1 cellular context compared by ENCODE assay signal in genomic region chr16:75148311-75149195, GRCh38.
TF ChIP-seq lines count a peak whose summit lies in the region.

Gene ZFP1 (plus strand): TSS chr16:75148524. CDS start chr16:75152952, 4,428 bp downstream.

TF ChIP-seq in HepG2, 621 proteins besides CTCF, POLR2A, EP300 and RAD21 (continued from another document and continues in another):
- TF ChIP-seq CSRNP2 (CRISPR knock-in tag; conservative IDR thresholded peaks at IDR 0.05; ENCODE audit: low read depth) (no peak), ZBTB14 (CRISPR knock-in tag; IDR thresholded peaks at IDR 0.05) (peak; percentile 99), ZNF569 (CRISPR knock-in tag; IDR thresholded peaks at IDR 0.05; ENCODE audit: borderline replicate concordance) (no peak), HOMEZ (CRISPR knock-in tag; IDR thresholded peaks at IDR 0.05; ENCODE audit: low read depth) (peak; percentile 31; the same call in 1 of the 2 replicates), ZNF17 (CRISPR knock-in tag; IDR thresholded peaks at IDR 0.05) (no peak), FIP1L1 (IDR thresholded peaks at IDR 0.05; ENCODE audit: borderline replicate concordance, insufficient read depth, low read depth, low read length) (0 out of 2 replicates have a peak, but pooled peaks have one; percentile 70), MAF1 (CRISPR knock-in tag; IDR thresholded peaks at IDR 0.05; ENCODE audit: borderline replicate concordance) (peak; percentile 82; the same call in 1 of the 2 replicates), ZIK1 (CRISPR knock-in tag; IDR thresholded peaks at IDR 0.05; ENCODE audit: borderline replicate concordance, low read depth) (no peak), BRCA1 (CRISPR knock-in tag; IDR thresholded peaks at IDR 0.05) (no peak), CBX5 (CRISPR knock-in tag; IDR thresholded peaks at IDR 0.05; ENCODE audit: borderline replicate concordance) (peak; percentile 96), ZNF24 (IDR thresholded peaks at IDR 0.05) (no peak), ZNF251 (CRISPR knock-in tag; IDR thresholded peaks at IDR 0.05) (no peak), NFIB (CRISPR knock-in tag; IDR thresholded peaks at IDR 0.05; ENCODE audit: borderline replicate concordance) (no peak), RARA (CRISPR knock-in tag; IDR thresholded peaks at IDR 0.05) (peak; percentile 5; the same call in 1 of the 2 replicates), SMARCE1 (IDR thresholded peaks at IDR 0.05; ENCODE audit: borderline replicate concordance) (no peak), RBM39 (IDR thresholded peaks at IDR 0.05; ENCODE audit: low read depth, low read length, poor library complexity, severe bottlenecking) (peak; percentile 99), PAX8 (CRISPR knock-in tag; IDR thresholded peaks at IDR 0.05; ENCODE audit: borderline replicate concordance) (0 out of 2 replicates have a peak, but pooled peaks have one; percentile 51), ZFP36L1 (CRISPR knock-in tag; IDR thresholded peaks at IDR 0.05) (no peak), ETS1 (CRISPR knock-in tag; IDR thresholded peaks at IDR 0.05) (peak; percentile 64; the same call in 1 of the 2 replicates), HNRNPL (IDR thresholded peaks at IDR 0.05; ENCODE audit: low read depth, low read length) (no peak), FUBP1 (CRISPR knock-in tag; IDR thresholded peaks at IDR 0.05; ENCODE audit: borderline replicate concordance) (0 out of 2 replicates have a peak, but pooled peaks have one; percentile 48), ZFP41 (CRISPR knock-in tag; IDR thresholded peaks at IDR 0.05; ENCODE audit: borderline replicate concordance) (no peak), ZNF768 (CRISPR knock-in tag; IDR thresholded peaks at IDR 0.05) (peak; percentile 85), TFE3 (CRISPR knock-in tag; IDR thresholded peaks at IDR 0.05) (0 out of 2 replicates have a peak, but pooled peaks have one; percentile 26), SATB2 (CRISPR knock-in tag; IDR thresholded peaks at IDR 0.05) (no peak; the same call in none of the 2 replicates), JUND (CRISPR knock-in tag; IDR thresholded peaks at IDR 0.05) (no peak), HMGXB3 (CRISPR knock-in tag; IDR thresholded peaks at IDR 0.05; ENCODE audit: borderline replicate concordance) (peak; percentile 91), ZNF577 (CRISPR knock-in tag; IDR thresholded peaks at IDR 0.05; ENCODE audit: borderline replicate concordance, low read depth) (peak; percentile 89; the same call in 1 of the 2 replicates), SPEN (CRISPR knock-in tag; IDR thresholded peaks at IDR 0.05; ENCODE audit: low read depth) (peak; percentile 90), THAP8 (CRISPR knock-in tag; IDR thresholded peaks at IDR 0.05; ENCODE audit: borderline replicate concordance) (0 out of 2 replicates have a peak, but pooled peaks have one; percentile 51), ZHX1 (CRISPR knock-in tag; IDR thresholded peaks at IDR 0.05; ENCODE audit: low read depth) (peak; percentile 67; the same call in 1 of the 2 replicates), ZNF274 (CRISPR knock-in tag; IDR thresholded peaks at IDR 0.05) (peak; percentile 97), TAF1 (CRISPR knock-in tag; IDR thresholded peaks at IDR 0.05) (peak; percentile 90), ZSCAN25 (CRISPR knock-in tag; IDR thresholded peaks at IDR 0.05) (peak; percentile 65; the same call in 1 of the 2 replicates), PITX1 (CRISPR knock-in tag; IDR thresholded peaks at IDR 0.05) (peak; percentile 77), SMAD1 (CRISPR knock-in tag; IDR thresholded peaks at IDR 0.05; ENCODE audit: borderline replicate concordance, low read depth) (peak; percentile 97; the same call in 1 of the 2 replicates), SALL2 (CRISPR knock-in tag; IDR thresholded peaks at IDR 0.05) (peak; percentile 97), ZFP36L2 (CRISPR knock-in tag; IDR thresholded peaks at IDR 0.05) (peak; percentile 75; the same call in 1 of the 2 replicates), SKIL (CRISPR knock-in tag; IDR thresholded peaks at IDR 0.05; ENCODE audit: borderline replicate concordance) (0 out of 2 replicates have a peak, but pooled peaks have one; percentile 39), ETV5 (CRISPR knock-in tag; IDR thresholded peaks at IDR 0.05; ENCODE audit: borderline replicate concordance) (peak; percentile 65)
